24 cellular contexts compared by ENCODE assay signal in the genomic region with DNA sequence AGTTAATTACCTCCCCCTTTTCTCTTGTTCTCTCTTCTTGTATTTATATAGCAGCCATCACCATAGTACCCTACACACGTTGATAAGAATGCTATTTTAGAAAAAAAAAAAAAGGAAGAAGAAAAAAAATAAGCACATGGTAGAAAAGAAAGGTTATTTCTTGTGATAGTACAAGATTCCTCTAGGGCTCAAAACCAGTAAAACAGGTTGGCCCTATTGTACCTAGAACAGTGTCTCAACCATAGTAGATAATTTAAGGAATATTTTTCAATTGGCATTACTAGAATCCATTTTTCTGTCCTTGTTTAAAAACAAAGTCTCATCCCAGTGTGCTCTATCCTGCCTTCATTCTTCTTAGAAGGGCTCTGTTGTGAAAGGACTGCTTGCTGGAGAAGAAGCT.
"Had no signal": no experiment of that assay in that cellular context is flagged by ENCODE, and none has a peak within 500 bp of the region (broad histone marks: within the 10 kb centered on the region; RNA-seq: fewer than 3 reads in every experiment).

No MANE protein-coding gene starts in this region.

- DNase-seq: activated CD4-positive, alpha-beta T cell treated with anti-CD3 and anti-CD28 coated beads, Interleukin-2, amount 10 ng/mL, durations not matched to agents 24 days and 14 days; activated CD4-positive, alpha-beta T cell treated with anti-CD3 and anti-CD28 coated beads, Interleukin-2, amount 50 U/mL, for 48 hours; activated CD8-positive, alpha-beta memory T cell treated with anti-CD3 and anti-CD28 coated beads, Interleukin-2, amount 10 ng/mL, durations not matched to agents 7 days and 5 days; activated effector memory CD4-positive, alpha-beta T cell treated with anti-CD3 and anti-CD28 coated beads, Interleukin-2, amount 50 U/mL, for 16 hours; activated naive CD4-positive, alpha-beta T cell treated with Interleukin-2 at 50 U/mL for 16 hours; activated naive CD8-positive, alpha-beta T cell treated with anti-CD3 and anti-CD28 coated beads, Interleukin-2, amount 50 U/mL, for 24 hours; activated T-cell treated with anti-CD3 and anti-CD28 coated beads, Interleukin-2, amount 50 U/mL, for 24 hours; amygdala; MG63; NCI-H1105 treated with DMSO at 0.1 percent for 48 hours; NCI-H146; NCI-H187 treated with DMSO at 0.1 percent for 48 hours; NCI-H2081 treated with DMSO at 0.1 percent for 48 hours; NCI-H446; NCI-H524; PC-3; SHP77; T-helper 17 cell; T-helper 9 cell; WERI-Rb-1 had no signal

- H3K27ac ChIP-seq: cardiac muscle cell, SJSA1, WERI-Rb-1 had no signal

- H3K9me3 ChIP-seq: SJSA1 had no signal

- H3K4me3 ChIP-seq: cardiac muscle cell, MG63, SJSA1 had no signal

- H3K27me3 ChIP-seq: cardiac muscle cell, MG63, SJSA1 had no signal

- ATAC-seq: activated CD4-positive, CD25-positive, alpha-beta regulatory T cell treated with anti-CD3 and anti-CD28 coated beads, Interleukin-2, amount 50 U/mL, for 24 hours; activated CD8-positive, alpha-beta memory T cell treated with anti-CD3 and anti-CD28 coated beads, Interleukin-2, amount 10 ng/mL, durations not matched to agents 7 days and 5 days; activated naive CD4-positive, alpha-beta T cell treated with anti-CD3 and anti-CD28 coated beads, Interleukin-2, amount 50 U/mL, for 72 hours; activated naive CD8-positive, alpha-beta T cell treated with anti-CD3 and anti-CD28 coated beads, Interleukin-2, amount 50 U/mL, for 24 hours; PC-3; T-helper 17 cell had no signal

- H3K36me3 ChIP-seq: cardiac muscle cell, MG63, SJSA1, WERI-Rb-1 had no signal
